Comparison of ENCODE assay signal across 27 cellular contexts in genomic region chr11:8440649-8441048, GRCh38.
"Had no signal": no experiment of that assay in that cellular context is flagged by ENCODE, and none has a peak within 500 bp of the region (broad histone marks: within the 10 kb centered on the region; RNA-seq: fewer than 3 reads in every experiment).

No MANE protein-coding gene starts in this region.

- H3K27ac ChIP-seq: stomach, suprapubic skin, testis, thoracic aorta, thyroid gland, tibial artery, tibial nerve, transverse colon, upper lobe of left lung, upper lobe of right lung, uterus, vagina had no signal

- FAIRE-seq: urothelium cell line had no signal

- H3K9me3 ChIP-seq: stomach, suprapubic skin, testis, thoracic aorta, thyroid gland, tibial artery, tibial nerve, transverse colon, upper lobe of left lung, upper lobe of right lung, uterus, vagina had no signal

- H3K27me3 ChIP-seq: stomach, suprapubic skin, testis, thyroid gland, tibial artery, tibial nerve, transverse colon, upper lobe of left lung, upper lobe of right lung, uterus, vagina had no signal

- H3K36me3 ChIP-seq: suprapubic skin, thoracic aorta, thyroid gland, tibial artery, tibial nerve, transverse colon, upper lobe of left lung, upper lobe of right lung, uterus, vagina had no signal

- ATAC-seq: stimulated activated effector memory CD8-positive, alpha-beta T cell treated with anti-CD3 and anti-CD28 coated beads, Interleukin-12 subunit alpha, Interleukin-12 subunit beta, amount 100 ng/mL, for 72 hours; stimulated activated memory B cell treated with anti-CD40 and anti-IgM and Interleukin-4, amounts not matched to agents 10 μg/mL and 1 μg/mL and 100 μg/mL, for 72 hours; stimulated activated naive B cell treated with anti-CD40 and anti-IgM and Interleukin-4, amounts not matched to agents 10 μg/mL and 1 μg/mL and 100 μg/mL, for 72 hours; stimulated activated naive CD8-positive, alpha-beta T cell treated with anti-CD3 and anti-CD28 coated beads, Interleukin-15, amount 100 ng/mL, for 72 hours; stimulated activated naive CD8-positive, alpha-beta T cell treated with anti-CD3 and anti-CD28 coated beads, Interleukin-15, Interleukin-2, amounts not matched to agents 100 U/mL and 50 U/mL, for 24 hours; upper lobe of right lung had no signal

- H3K4me1 ChIP-seq: stomach, suprapubic skin, testis, thyroid gland, tibial artery, tibial nerve, transverse colon, upper lobe of left lung, upper lobe of right lung, uterus, vagina had no signal

- H3K4me3 ChIP-seq: stomach, suprapubic skin, testis, thoracic aorta, thyroid gland, tibial artery, tibial nerve, transverse colon, upper lobe of left lung, upper lobe of right lung, uterus, vagina had no signal

- DNase-seq: stimulated activated CD4-positive, alpha-beta T cell treated with anti-CD3 and anti-CD28 coated beads, Interleukin-2, amount 100 ng/mL, for 48 hours; stimulated activated CD4-positive, alpha-beta T cell treated with anti-CD3 and anti-CD28 coated beads, Interleukin-4, amount 100 ng/mL, for 1 hour; stimulated activated CD4-positive, alpha-beta T cell treated with anti-CD3 and anti-CD28 coated beads, Interleukin-4, amount 100 ng/mL, for 24 hours; stimulated activated CD4-positive, alpha-beta T cell treated with anti-CD3 and anti-CD28 coated beads, Interleukin-4, amount 100 ng/mL, for 4 hours; stimulated activated CD8-positive, alpha-beta memory T cell treated with anti-CD3 and anti-CD28 coated beads, Interleukin-4, amount 100 ng/mL, for 48 hours; stimulated activated naive B cell treated with anti-CD40 and anti-IgM and Interleukin-4, amounts not matched to agents 10 μg/mL and 1 μg/mL and 100 μg/mL, for 72 hours; stimulated activated naive CD4-positive, alpha-beta T cell; stimulated activated naive CD4-positive, alpha-beta T cell treated with Interleukin-2 at 50 U/mL for 16 hours; stimulated activated naive CD8-positive, alpha-beta T cell treated with anti-CD3 and anti-CD28 coated beads, Interleukin-15, amount 100 ng/mL, for 72 hours; stimulated activated naive CD8-positive, alpha-beta T cell treated with anti-CD3 and anti-CD28 coated beads, Interleukin-15, Interleukin-2, amounts not matched to agents 100 U/mL and 50 U/mL, for 24 hours; stomach; substantia nigra; testis; thyroid gland; tibial artery; transverse colon; trophoblast cell; upper lobe of left lung; upper lobe of right lung; uterus had no signal
